ENCODE assay signal across 18 cellular contexts in genomic region chr3:14898929-14899328, GRCh38.
"Had no signal": no experiment of that assay in that cellular context is flagged by ENCODE, and none has a peak within 500 bp of the region (broad histone marks: within the 10 kb centered on the region; RNA-seq: fewer than 3 reads in every experiment).

No MANE protein-coding gene starts in this region.

- DNase-seq: activated CD4-positive, alpha-beta memory T cell treated with anti-CD3 and anti-CD28 coated beads for 36 hours; activated CD4-positive, alpha-beta T cell treated with anti-CD3 and anti-CD28 coated beads for 48 hours; activated CD8-positive, alpha-beta memory T cell treated with anti-CD3 and anti-CD28 coated beads, Interleukin-2, amount 10 ng/mL, durations not matched to agents 7 days and 5 days; activated effector memory CD4-positive, alpha-beta T cell treated with anti-CD3 and anti-CD28 coated beads, Interleukin-2, amount 50 U/mL, for 16 hours; activated naive CD4-positive, alpha-beta T cell treated with anti-CD3 and anti-CD28 coated beads, Interleukin-2, amount 10 ng/mL, durations not matched to agents 7 days and 5 days; activated T-cell treated with anti-CD3 and anti-CD28 coated beads for 4 hours; anterior cingulate cortex; effector CD4-positive, alpha-beta T cell; foreskin keratinocyte; kidney; spleen; stimulated activated CD4-positive, alpha-beta T cell treated with anti-CD3 and anti-CD28 coated beads, Interleukin-4, amount 100 ng/mL, for 24 hours; stimulated activated naive CD4-positive, alpha-beta T cell treated with Interleukin-2 at 50 U/mL for 16 hours; thyroid gland had no signal

- H3K27me3 ChIP-seq: neural progenitor cell, thyroid gland had no signal

- H3K27ac ChIP-seq: foreskin keratinocyte, neural progenitor cell, thyroid gland had no signal

- H3K9me3 ChIP-seq: spleen, thyroid gland had no signal

- H3K36me3 ChIP-seq: neural progenitor cell, thyroid gland had no signal

- H3K4me3 ChIP-seq: lung, neural progenitor cell, spleen, thyroid gland had no signal

- H2AFZ ChIP-seq: neural progenitor cell had no signal

- FAIRE-seq: kidney had no signal

- H3K9ac ChIP-seq: neural progenitor cell had no signal

- ATAC-seq: activated CD8-positive, alpha-beta memory T cell treated with anti-CD3 and anti-CD28 coated beads, Interleukin-2, amount 10 ng/mL, durations not matched to agents 7 days and 5 days; foreskin keratinocyte; left lobe of liver; naive thymus-derived CD8-positive, alpha-beta T cell had no signal

- H3K4me1 ChIP-seq: foreskin keratinocyte, thyroid gland had no signal

- H3K4me2 ChIP-seq: neural progenitor cell had no signal
